10 cellular contexts compared by ENCODE assay signal in the genomic region with DNA sequence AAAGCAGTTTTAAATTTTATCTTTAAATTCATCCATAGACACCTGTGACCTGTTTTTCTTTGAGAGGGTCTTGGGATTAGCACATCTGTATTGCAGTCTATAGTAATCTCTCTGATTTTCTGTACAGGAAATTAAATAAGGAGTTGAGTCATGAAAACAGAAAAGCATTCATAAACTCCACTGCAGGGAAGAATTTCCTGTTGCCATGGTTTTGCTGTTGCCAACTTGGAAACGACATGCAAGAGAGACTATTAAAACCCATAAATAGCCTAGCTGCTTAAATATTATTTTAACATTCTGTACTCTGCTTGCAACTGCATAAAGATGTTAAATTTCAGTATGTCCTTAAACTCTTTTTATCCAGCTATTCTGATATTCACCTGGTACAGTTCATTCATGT.
DNase-seq lines count a peak whose midpoint lies in the region; ATAC-seq and TF ChIP-seq lines count a peak whose summit lies in the region.
"Had no signal": no experiment of that assay in that cellular context is flagged by ENCODE, and none has a peak within 500 bp of the region (broad histone marks: within the 10 kb centered on the region; RNA-seq: fewer than 3 reads in every experiment).

No MANE protein-coding gene starts in this region.

- intact Hi-C loops in heart right ventricle (cut with DNase I) (loop anchor here in 1 of 10 donors (10.0 kb wide), 1 partner anchor 116 kb away; no protein-coding TSS in a partner anchor), cardiac septum (cut with DNase I) (no loop called here), thyroid gland (cut with DNase I) (no loop called here), colonic mucosa (cut with DNase I) (no loop called here), lower lobe of right lung (cut with DNase I) (no loop called here)

- TF ChIP-seq POLR2A in thyroid gland (IDR thresholded peaks at IDR 0.05), result no peak

- H3K9me3 ChIP-seq in heart right ventricle, result peaks cover 0 to 23% (median 13%) of the 10 kb centered on the region in 11 donors
- H3K9me3 ChIP-seq in thyroid gland, result no peaks in the 10 kb centered on the region
- H3K9me3 ChIP-seq in colonic mucosa, result no peaks in the 10 kb centered on the region
- H3K9me3 ChIP-seq in lower lobe of right lung, result peaks cover 13% of the 10 kb centered on the region

- peak overlapping the region in 5 of 10 donors; percentile 9 to 54 (median 37) for H3K27ac ChIP-seq in heart right ventricle
- peak overlapping the region; percentile 37 to 56 (median 39) for H3K27ac ChIP-seq in thyroid gland
- H3K27ac ChIP-seq in colonic mucosa, result no peak overlapping the region
- no peak overlapping the region for H3K27ac ChIP-seq in lower lobe of right lung

- no peaks in the 10 kb centered on the region for H3K27me3 ChIP-seq in heart right ventricle
- H3K27me3 ChIP-seq in thyroid gland, result no peaks in the 10 kb centered on the region
- H3K27me3 ChIP-seq in colonic mucosa, result no peaks in the 10 kb centered on the region
- H3K27me3 ChIP-seq in lower lobe of right lung (ENCODE audit: low read depth), result no peaks in the 10 kb centered on the region

- H3K4me3 ChIP-seq in heart right ventricle, result no peak overlapping the region
- no peak overlapping the region for H3K4me3 ChIP-seq in thyroid gland (replicated peaks in 1 of 3)
- no peak overlapping the region for H3K4me3 ChIP-seq in colonic mucosa
- no peak overlapping the region for H3K4me3 ChIP-seq in lower lobe of right lung

- peaks cover 0 to 23% (median 0%) of the 10 kb centered on the region in 9 donors for H3K36me3 ChIP-seq in heart right ventricle
- no peaks in the 10 kb centered on the region for H3K36me3 ChIP-seq in thyroid gland
- H3K36me3 ChIP-seq in colonic mucosa, result no peaks in the 10 kb centered on the region
- no peaks in the 10 kb centered on the region for H3K36me3 ChIP-seq in lower lobe of right lung

- TF ChIP-seq CTCF in heart right ventricle (IDR thresholded peaks at IDR 0.05) (no peak), thyroid gland (IDR thresholded peaks at IDR 0.05) (no peak), colonic mucosa (IDR thresholded peaks at IDR 0.05) (no peak), lower lobe of right lung (IDR thresholded peaks at IDR 0.05) (no peak)

- ATAC-seq in heart right ventricle, result peak in 6 of 8 donors; percentile 30 to 84 (median 76)
- no peak for ATAC-seq in GM18861 (IDR thresholded peaks at IDR 0.05; ENCODE audit: unreplicated experiment)
- ATAC-seq in lower lobe of right lung, result no peak

- H3K4me1 ChIP-seq in heart right ventricle (peaks cover 0 to 14% (median 10%) of the 10 kb centered on the region in 9 donors), thyroid gland (peaks cover 43 to 53% of the 10 kb centered on the region in 2 donors), colonic mucosa (no peaks in the 10 kb centered on the region), lower lobe of right lung (peaks cover 10% of the 10 kb centered on the region)

- no peak overlapping the region for H3K9ac ChIP-seq in colonic mucosa (ENCODE audit: low read depth in 2 of 2, low read length in 2 of 2)

- peak in 1 of 2 donors; percentile 57 for DNase-seq in heart right ventricle
- DNase-seq in cardiac septum (ENCODE audit: low spot score), result no peak
- DNase-seq in cerebellar cortex (ENCODE audit: low spot score), result peak; percentile 35
- DNase-seq in kidney glomerular epithelial cell (lab: John Stamatoyannopoulos, UW), result peak; percentile 69
- DNase-seq in thyroid gland, result peak; percentile 45 to 71
- DNase-seq in colonic mucosa, result no peak
- DNase-seq in lower lobe of right lung, result no peak
- DNase-seq: activated CD4-positive, alpha-beta T cell treated with anti-CD3 and anti-CD28 coated beads, Interleukin-2, amount 50 U/mL, for 1 hour; NCI-H1417 treated with DMSO at 0.1 percent for 48 hours had no signal

- WGBS in heart right ventricle, 2 donors, result 31 to 45% methylated on average over 1 of the region's 1 CpG
- WGBS in thyroid gland, 2 donors, result 3 to 6% methylated on average over 1 of the region's 1 CpG

Comparison
In these comparisons a context has a peak if more than half of its experiments do, and no peak if none do; other contexts are left out.
1. ATAC-seq: peak in heart right ventricle (6 of 8); none in GM18861 (single experiment) and lower lobe of right lung (0 of 2).
2. DNase-seq: peak in cerebellar cortex (single experiment), kidney glomerular epithelial cell (single experiment) and thyroid gland (2 of 2); none in cardiac septum (single experiment), colonic mucosa (single experiment) and lower lobe of right lung (single experiment).
3. H3K27ac ChIP-seq: peak in thyroid gland (3 of 3); none in colonic mucosa (single experiment) and lower lobe of right lung (single experiment).